Comparison of ENCODE assay signal across 8 cellular contexts in the genomic region with DNA sequence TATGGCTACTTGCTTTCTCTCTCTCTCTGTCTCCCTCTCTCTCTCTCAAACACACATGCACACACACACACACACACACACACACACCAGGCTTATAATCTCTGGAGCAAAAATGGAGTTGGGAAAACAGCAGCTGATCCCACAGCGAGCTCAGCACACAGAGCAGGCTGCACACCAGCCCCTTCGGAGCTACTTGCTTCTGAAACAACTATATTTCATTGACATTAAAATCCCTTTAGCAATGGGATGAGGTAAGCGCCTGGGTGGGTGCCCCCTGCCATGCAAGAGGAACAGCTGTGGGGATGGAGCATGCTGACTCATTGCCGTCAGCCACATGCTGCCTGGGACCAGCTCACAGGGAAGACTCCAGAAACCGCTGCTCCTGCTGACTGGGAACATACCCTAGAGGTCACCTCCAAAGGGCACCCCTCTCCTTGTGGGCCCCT.
DNase-seq lines count a peak whose midpoint lies in the region; ATAC-seq and TF ChIP-seq lines count a peak whose summit lies in the region.

No MANE protein-coding gene starts in this region.

- no peak for TF ChIP-seq CTCF in HFF-Myc (IDR thresholded peaks at IDR 0.05; ENCODE audit: low read depth, low read length, missing control alignments)

- peak; percentile 62 for DNase-seq in HFF-Myc (ENCODE audit: extremely low read depth, low read depth)
- peak; percentile 36 for DNase-seq in RKO (ENCODE audit: low spot score)
- peak; percentile 78 for DNase-seq in fibroblast of peridontal ligament (ENCODE audit: extremely low read depth)
- peak; percentile 67 for DNase-seq in pons (ENCODE audit: low spot score)
- DNase-seq in NCI-H526 (lab: John Stamatoyannopoulos, UW) = no peak

- no peak for ATAC-seq in GM21515 (IDR thresholded peaks at IDR 0.05; ENCODE audit: unreplicated experiment)
- ATAC-seq in GM21619 (IDR thresholded peaks at IDR 0.05; ENCODE audit: unreplicated experiment) = no peak
- no peak for ATAC-seq in GM18867 (IDR thresholded peaks at IDR 0.05; ENCODE audit: unreplicated experiment)

- no peak overlapping the region for H3K4me3 ChIP-seq in HFF-Myc (replicated peaks; ENCODE audit: low read depth, low read length)

Comparison
In these comparisons a context has a peak if more than half of its experiments do, and no peak if none do; other contexts are left out.
1. DNase-seq: peak in HFF-Myc (single experiment), RKO (single experiment), fibroblast of peridontal ligament (single experiment) and pons (single experiment); none in NCI-H526 (0 of 2).